In the genomic region with DNA sequence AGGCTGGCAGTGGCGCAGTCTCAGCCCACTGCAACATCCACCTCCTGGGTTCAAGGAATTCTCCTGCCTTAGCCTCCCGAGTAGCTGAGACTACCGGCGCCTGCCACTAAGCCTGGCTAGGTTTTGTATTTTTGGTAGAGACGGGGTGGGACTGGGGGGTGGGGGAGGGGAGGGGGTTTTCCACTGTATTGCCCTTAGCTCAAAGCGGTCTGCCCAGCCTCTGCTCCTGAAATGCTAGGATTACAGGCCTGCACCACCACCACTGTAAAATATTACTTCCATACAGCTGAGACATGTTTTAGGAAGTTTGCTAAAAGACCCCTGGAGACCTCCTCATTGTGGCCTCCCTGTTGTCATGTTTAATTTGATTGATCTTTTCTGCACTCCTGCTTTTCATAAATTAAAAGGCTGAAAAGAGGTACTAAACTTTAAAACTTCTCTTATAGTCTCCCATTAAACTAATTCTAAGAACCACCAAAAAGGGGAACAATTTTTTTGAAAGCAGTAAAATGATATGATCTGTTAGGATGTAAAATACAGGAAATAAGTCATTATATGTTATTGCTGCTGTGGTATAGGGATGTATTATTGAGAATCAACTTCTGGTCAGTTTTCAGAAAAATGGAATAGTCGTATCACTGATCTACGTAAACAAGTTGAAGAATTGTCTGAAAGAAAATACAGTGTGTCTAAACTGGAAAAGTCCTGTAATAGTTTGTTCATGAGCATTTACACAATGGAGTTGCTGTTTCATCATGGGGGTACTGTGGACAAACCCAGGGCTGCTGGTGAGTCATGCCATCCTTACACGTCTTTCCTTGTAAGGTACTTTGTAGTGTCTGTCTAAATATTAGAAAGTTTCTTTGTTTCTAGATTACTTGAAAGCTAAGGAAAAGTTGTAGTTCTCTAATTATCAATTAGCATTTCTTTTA, we compare ENCODE assay signal across 8 cellular contexts.
DNase-seq lines count a peak whose midpoint lies in the region; ATAC-seq and TF ChIP-seq lines count a peak whose summit lies in the region.

No MANE protein-coding gene starts in this region.

- no peaks in the 10 kb centered on the region for H3K9me3 Mint-ChIP-seq in activated T-cell treated with anti-CD3 and anti-CD28 coated beads, Interleukin-2, amount 50 U/mL, for 24 hours
- H3K9me3 Mint-ChIP-seq in stimulated activated naive CD8-positive, alpha-beta T cell treated with anti-CD3 and anti-CD28 coated beads, Interleukin-15, Interleukin-2, amounts not matched to agents 100 ng/mL and 50 ng/mL, for 24 hours: no peaks in the 10 kb centered on the region

- no peak for ATAC-seq in GM21576 (IDR thresholded peaks at IDR 0.05; ENCODE audit: unreplicated experiment)
- no peak for ATAC-seq in GM21825 (IDR thresholded peaks at IDR 0.05; ENCODE audit: unreplicated experiment)

- no peaks in the 10 kb centered on the region for H3K27me3 Mint-ChIP-seq in activated T-cell treated with anti-CD3 and anti-CD28 coated beads, Interleukin-2, amount 50 U/mL, for 24 hours
- peaks cover 3% of the 10 kb centered on the region for H3K27me3 Mint-ChIP-seq in stimulated activated naive CD8-positive, alpha-beta T cell treated with anti-CD3 and anti-CD28 coated beads, Interleukin-15, Interleukin-2, amounts not matched to agents 100 ng/mL and 50 ng/mL, for 24 hours

- H3K27ac Mint-ChIP-seq in activated T-cell treated with anti-CD3 and anti-CD28 coated beads, Interleukin-2, amount 50 U/mL, for 24 hours: peak overlapping the region; percentile 84
- peak overlapping the region; percentile 84 for H3K27ac Mint-ChIP-seq in stimulated activated naive CD8-positive, alpha-beta T cell treated with anti-CD3 and anti-CD28 coated beads, Interleukin-15, Interleukin-2, amounts not matched to agents 100 ng/mL and 50 ng/mL, for 24 hours

- no peak for DNase-seq in activated T-cell treated with anti-CD3 and anti-CD28 coated beads, Interleukin-2, amount 50 U/mL, for 24 hours
- DNase-seq in activated T-cell treated with anti-CD3 and anti-CD28 coated beads, Interleukin-2, amount 50 U/mL, for 1 hour: no peak
- peak; percentile 18 for DNase-seq in SKM-1 treated with dmso at 0.1 percent for 144 hours (lab: John Stamatoyannopoulos, UW; ENCODE audit: unreplicated experiment)
- DNase-seq in fibroblast of villous mesenchyme (ENCODE audit: low read depth): peak; percentile 75
- no peak for DNase-seq in AG20443 (ENCODE audit: low spot score)

- TF ChIP-seq CTCF in fibroblast of villous mesenchyme (IDR thresholded peaks at IDR 0.05; ENCODE audit: insufficient read depth, low read depth, low read length): no peak

- H3K36me3 Mint-ChIP-seq in activated T-cell treated with anti-CD3 and anti-CD28 coated beads, Interleukin-2, amount 50 U/mL, for 24 hours (ENCODE audit: low read depth): peaks cover 14% of the 10 kb centered on the region
- peaks cover 3% of the 10 kb centered on the region for H3K36me3 Mint-ChIP-seq in stimulated activated naive CD8-positive, alpha-beta T cell treated with anti-CD3 and anti-CD28 coated beads, Interleukin-15, Interleukin-2, amounts not matched to agents 100 ng/mL and 50 ng/mL, for 24 hours (ENCODE audit: low read depth)

- H3K4me3 Mint-ChIP-seq in activated T-cell treated with anti-CD3 and anti-CD28 coated beads, Interleukin-2, amount 50 U/mL, for 24 hours: no peak overlapping the region
- H3K4me3 Mint-ChIP-seq in stimulated activated naive CD8-positive, alpha-beta T cell treated with anti-CD3 and anti-CD28 coated beads, Interleukin-15, Interleukin-2, amounts not matched to agents 100 ng/mL and 50 ng/mL, for 24 hours: no peak overlapping the region

- H3K4me3 ChIP-seq in fibroblast of villous mesenchyme (ENCODE audit: low read depth, low read length): no peak overlapping the region

- peaks cover 36% of the 10 kb centered on the region for H3K4me1 Mint-ChIP-seq in activated T-cell treated with anti-CD3 and anti-CD28 coated beads, Interleukin-2, amount 50 U/mL, for 24 hours (ENCODE audit: low read depth)
- H3K4me1 Mint-ChIP-seq in stimulated activated naive CD8-positive, alpha-beta T cell treated with anti-CD3 and anti-CD28 coated beads, Interleukin-15, Interleukin-2, amounts not matched to agents 100 ng/mL and 50 ng/mL, for 24 hours (ENCODE audit: low read depth): peaks cover 34% of the 10 kb centered on the region

Comparison
In these comparisons a context has a peak if more than half of its experiments do, and no peak if none do; other contexts are left out.
1. DNase-seq: peak in SKM-1 treated with dmso at 0.1 percent for 144 hours (single experiment) and fibroblast of villous mesenchyme (single experiment); none in activated T-cell treated with anti-CD3 and anti-CD28 coated beads, Interleukin-2, amount 50 U/mL, for 24 hours (single experiment), activated T-cell treated with anti-CD3 and anti-CD28 coated beads, Interleukin-2, amount 50 U/mL, for 1 hour (single experiment) and AG20443 (single experiment).